ENCODE assay signal across 8 cellular contexts in genomic region chr7:143279186-143280098, GRCh38. TPM values are rescaled to one million over a fixed set of nuclear protein-coding genes. Genes with fewer than 3 reads are reported as not detected.
DNase-seq lines count a peak whose midpoint lies in the region; ATAC-seq, FAIRE-seq and TF ChIP-seq lines count a peak whose summit lies in the region.

No MANE protein-coding gene starts in this region.

- no peak for TF ChIP-seq CTCF in Calu3 (IDR thresholded peaks at IDR 0.05; ENCODE audit: unreplicated experiment)
- no peak for TF ChIP-seq CTCF in PC-3 (conservative IDR thresholded peaks at IDR 0.05; ENCODE audit: low read depth, low read length)
- TF ChIP-seq CTCF in endothelial cell of umbilical vein (IDR thresholded peaks at IDR 0.05; ENCODE audit: extremely low read depth in 1 of 2, insufficient read depth in 1 of 2, low read depth in 1 of 2, low read length in 2 of 2) = no peak
- TF ChIP-seq CTCF in nephron (IDR thresholded peaks at IDR 0.05; ENCODE audit: unreplicated experiment in 3 of 3) = no peak

- H3K9ac ChIP-seq in PC-3 (ENCODE audit: low read length) (peak overlapping the region; percentile 24; the same call in 1 of the 2 replicates), endothelial cell of umbilical vein (replicated peaks; ENCODE audit: extremely low read depth, insufficient read depth, low read length) (peak overlapping the region; percentile 5)

- H3K79me2 ChIP-seq in PC-3 (ENCODE audit: low read length) (no peaks in the 10 kb centered on the region), endothelial cell of umbilical vein (ENCODE audit: control insufficient read depth, insufficient read depth, low read length) (no peaks in the 10 kb centered on the region)

- H3K27me3 ChIP-seq in PC-3 (ENCODE audit: low read length) (no peaks in the 10 kb centered on the region), endothelial cell of umbilical vein (ENCODE audit: control insufficient read depth in 2 of 2, insufficient read depth in 2 of 2, low read length in 2 of 2) (no peaks in the 10 kb centered on the region), MG63 (no peaks in the 10 kb centered on the region)

- H3K9me3 ChIP-seq in PC-3 (ENCODE audit: low read length) (no peaks in the 10 kb centered on the region), endothelial cell of umbilical vein (replicated peaks; ENCODE audit: control insufficient read depth, insufficient read depth, low read length) (no peaks in the 10 kb centered on the region), MG63 (no peaks in the 10 kb centered on the region)

- BruUV-seq in Calu3 (replicated peaks; lab: Mats Ljungman, UMichigan) (no TSS peak), PC-3 (replicated peaks; lab: Mats Ljungman, UMichigan) (TSS peak; percentile 93), endothelial cell of umbilical vein (replicated peaks; lab: Mats Ljungman, UMichigan) (no TSS peak)

- intact Hi-C loops in Calu3 (cut with micrococcal nuclease; ENCODE audit: unreplicated experiment) (no loop called here), PC-3 (cut with micrococcal nuclease) (loop anchor here (1.0 to 2.0 kb wide), 2 partner anchors 17 to 35 kb away; partner anchors contain the start of gene GSTK1), endothelial cell of umbilical vein (cut with micrococcal nuclease) (loop anchor here (1.0 kb wide), 1 partner anchor 16 kb away; the partner anchor contains the start of gene GSTK1)

- H3F3A ChIP-seq in PC-3 (ENCODE audit: low read length, unreplicated experiment) = no peaks in the 10 kb centered on the region

- peak; percentile 80 for ATAC-seq in PC-3
- no peak for ATAC-seq in GM19467 (IDR thresholded peaks at IDR 0.05; ENCODE audit: unreplicated experiment)

- H3K4me1 ChIP-seq in PC-3 (ENCODE audit: insufficient read depth, low read length) (peaks cover 34% of the 10 kb centered on the region), endothelial cell of umbilical vein (ENCODE audit: control insufficient read depth, extremely low read depth, insufficient read depth, low read length) (peaks cover 7% of the 10 kb centered on the region)

- peak; percentile 59 for FAIRE-seq in endothelial cell of umbilical vein (lab: Jason Lieb, UNC)

- POLR2A ChIA-PET in PC-3 (lab: Charles Lee; ENCODE audit: unreplicated experiment) = interaction anchor here (0.6 to 1.2 kb wide), 5 partner anchors 9 to 425 kb away, joined by 4 to 7 read pairs (median 5); partner anchors contain the start of genes CASP2 and GSTK1
- POLR2A ChIA-PET in endothelial cell of umbilical vein (lab: Charles Lee) = interaction anchor here (0.7 to 2.1 kb wide), 4 partner anchors 9 to 219 kb away, joined by 3 to 5 read pairs (median 3); partner anchors contain the start of genes CASP2 and GSTK1

- peak overlapping the region; percentile 63 for H2AFZ ChIP-seq in PC-3 (ENCODE audit: low read length)
- H2AFZ ChIP-seq in endothelial cell of umbilical vein (ENCODE audit: low read depth, low read length) = peak overlapping the region; percentile 31

- TF ChIP-seq POLR2A in endothelial cell of umbilical vein (IDR thresholded peaks at IDR 0.05; ENCODE audit: low read depth, low read length) = no peak

- peaks cover 9% of the 10 kb centered on the region for H3K36me3 Mint-ChIP-seq in Calu3 (ENCODE audit: insufficient read depth, unreplicated experiment)
- no peaks in the 10 kb centered on the region for H3K36me3 Mint-ChIP-seq in nephron (ENCODE audit: low read depth)

- no peaks in the 10 kb centered on the region for H3K9me1 ChIP-seq in endothelial cell of umbilical vein (replicated peaks; ENCODE audit: control insufficient read depth, extremely low read depth, insufficient read depth, low read length)

- CTCF ChIA-PET in Calu3 (lab: Charles Lee) (interaction anchor here (0.5 to 1.8 kb wide), 3 partner anchors 9 to 136 kb away, joined by 3 to 10 read pairs (median 4); partner anchors contain the start of gene CASP2), PC-3 (lab: Charles Lee) (interaction anchor here (1.2 to 1.3 kb wide), 2 partner anchors 34 to 39 kb away, joined by 3 to 7 read pairs; no protein-coding TSS in a partner anchor), endothelial cell of umbilical vein (lab: Charles Lee) (interaction anchor here (0.9 to 2.0 kb wide), 12 partner anchors 9 to 93 kb away, joined by 3 to 10 read pairs (median 4); partner anchors contain the start of genes CASP2 and GSTK1)

- DNase-seq in Calu3 = peak; percentile 48
- DNase-seq in PC-3 = peak; percentile 91
- peak; percentile 83 for DNase-seq in endothelial cell of umbilical vein (ENCODE audit: low read depth, low spot score)
- DNase-seq in activated CD8-positive, alpha-beta memory T cell treated with anti-CD3 and anti-CD28 coated beads, Interleukin-2, amount 50 U/mL, for 48 hours = no peak
- no peak for DNase-seq in Kasumi-1 (lab: John Stamatoyannopoulos, UW)
- no peak for DNase-seq in MG63

- H3K4me3 ChIP-seq in PC-3 (ENCODE audit: low read length) = peak overlapping the region; percentile 20; the same call in 1 of the 2 replicates
- no peak overlapping the region for H3K4me3 ChIP-seq in endothelial cell of umbilical vein (replicated peaks in 1 of 3; ENCODE audit: insufficient read depth in 1 of 3, low read depth in 1 of 3, low read length in 3 of 3)
- H3K4me3 ChIP-seq in MG63 = no peak overlapping the region

- H3K27ac Mint-ChIP-seq in Calu3 (ENCODE audit: unreplicated experiment) (peak overlapping the region; percentile 90), nephron (peak overlapping the region in 2 of 3 experiments; percentile 10 to 52)

- H3K27ac ChIP-seq in PC-3 (ENCODE audit: low read length) = peak overlapping the region; percentile 57
- peak overlapping the region; percentile 34 for H3K27ac ChIP-seq in endothelial cell of umbilical vein (ENCODE audit: insufficient read depth, low read depth, low read length)

- H3K4me2 ChIP-seq in PC-3 (ENCODE audit: low read length) = peak overlapping the region; percentile 57
- peak overlapping the region; percentile 36 for H3K4me2 ChIP-seq in endothelial cell of umbilical vein (ENCODE audit: insufficient read depth, low read length)

- H4K20me1 ChIP-seq in PC-3 (ENCODE audit: low read length) = no peaks in the 10 kb centered on the region
- H4K20me1 ChIP-seq in endothelial cell of umbilical vein (replicated peaks; ENCODE audit: control insufficient read depth, extremely low read depth, insufficient read depth, low read length) = no peaks in the 10 kb centered on the region

- dilution Hi-C loops in endothelial cell of umbilical vein (cut with MboI; ENCODE audit: extremely low pct_ligation_motif_present, low sequenced_read_pairs) = no loop called here

- H3K9me3 Mint-ChIP-seq in Calu3 (ENCODE audit: low read depth, unreplicated experiment) = no peaks in the 10 kb centered on the region
- no peaks in the 10 kb centered on the region for H3K9me3 Mint-ChIP-seq in nephron

- H3K4me1 Mint-ChIP-seq in Calu3 (ENCODE audit: low read depth, unreplicated experiment) (peaks cover 37% of the 10 kb centered on the region), nephron (peaks cover 29% of the 10 kb centered on the region)

- H3K27me3 Mint-ChIP-seq in Calu3 (ENCODE audit: unreplicated experiment) = no peaks in the 10 kb centered on the region
- no peaks in the 10 kb centered on the region for H3K27me3 Mint-ChIP-seq in nephron (ENCODE audit: low read depth)

- no peaks in the 10 kb centered on the region for H3K36me3 ChIP-seq in PC-3 (ENCODE audit: low read depth, low read length)
- no peaks in the 10 kb centered on the region for H3K36me3 ChIP-seq in endothelial cell of umbilical vein (ENCODE audit: control insufficient read depth in 2 of 2, extremely low read depth in 1 of 2, insufficient read depth in 2 of 2, low read length in 2 of 2)
- no peaks in the 10 kb centered on the region for H3K36me3 ChIP-seq in MG63

- H3K9me2 ChIP-seq in PC-3 (replicated peaks; ENCODE audit: low read length) = no peaks in the 10 kb centered on the region

- H3K4me3 Mint-ChIP-seq in Calu3 (ENCODE audit: low read depth, unreplicated experiment) (peak overlapping the region; percentile 37), nephron (no peak overlapping the region)

RNA-seq across cellular contexts. Expression of gene TMEM139, which starts 5.3 kb away (rescaled TPM):
- 48.4 and 49.3 TPM in 2 replicates for total RNA-seq in Calu3 (2022)
- total RNA-seq in PC-3 (2014; rRNA removed) = 5.2 and 6.2 TPM in 2 replicates
- not detected in 2 replicates for total RNA-seq in endothelial cell of umbilical vein
- polyA plus RNA-seq in endothelial cell of umbilical vein = 0.32 and 0.37 TPM in 2 replicates
- 0.06 and 0.12 TPM in 2 replicates for polyA plus RNA-seq in endothelial cell of umbilical vein (2011; cell fraction: cytosol; rRNA removed)
- polyA plus RNA-seq in endothelial cell of umbilical vein (2011; cell fraction: nucleus; rRNA removed) = 0.24 TPM in 1 of 2 replicates, not detected in the other
- 0.16 and 0.25 TPM in 2 replicates for polyA plus RNA-seq in endothelial cell of umbilical vein (2012)
- not detected in 2 replicates for polyA minus RNA-seq in endothelial cell of umbilical vein
- polyA minus RNA-seq in endothelial cell of umbilical vein (2011; cell fraction: cytosol; rRNA and poly(A)+ RNA removed) = 12.3 TPM
- polyA minus RNA-seq in endothelial cell of umbilical vein (2011; cell fraction: nucleus; rRNA and poly(A)+ RNA removed) = 0.48 TPM in 1 of 2 replicates, not detected in the other
- not detected in 2 replicates for total RNA-seq in MG63 (2014; rRNA removed; shearing (Covaris generic); ENCODE audit: low replicate concordance)

RNA-seq across cellular contexts. Expression of gene CASP2, which starts 8.7 kb away (rescaled TPM):
- 51.3 and 53.8 TPM in 2 replicates for total RNA-seq in Calu3 (2022)
- 25.1 and 26.4 TPM in 2 replicates for total RNA-seq in PC-3 (2014; rRNA removed)
- total RNA-seq in endothelial cell of umbilical vein = 57.9 and 61.7 TPM in 2 replicates
- 31.8 and 36.3 TPM in 2 replicates for polyA plus RNA-seq in endothelial cell of umbilical vein
- 22.5 and 24.1 TPM in 2 replicates for polyA plus RNA-seq in endothelial cell of umbilical vein (2011; cell fraction: cytosol; rRNA removed)
- polyA plus RNA-seq in endothelial cell of umbilical vein (2011; cell fraction: nucleus; rRNA removed) = 68.8 and 87.4 TPM in 2 replicates
- 16.5 and 20.8 TPM in 2 replicates for polyA plus RNA-seq in endothelial cell of umbilical vein (2012)
- polyA minus RNA-seq in endothelial cell of umbilical vein = 103 and 118 TPM in 2 replicates
- 35.8 TPM for polyA minus RNA-seq in endothelial cell of umbilical vein (2011; cell fraction: cytosol; rRNA and poly(A)+ RNA removed)
- 53.8 and 95.0 TPM in 2 replicates for polyA minus RNA-seq in endothelial cell of umbilical vein (2011; cell fraction: nucleus; rRNA and poly(A)+ RNA removed)
- total RNA-seq in MG63 (2014; rRNA removed; shearing (Covaris generic); ENCODE audit: low replicate concordance) = 4.7 and 5.8 TPM in 2 replicates

RNA-seq across cellular contexts. Expression of gene GSTK1, which starts 16.2 kb away (rescaled TPM):
- 109 and 116 TPM in 2 replicates for total RNA-seq in Calu3 (2022)
- total RNA-seq in PC-3 (2014; rRNA removed) = 111 and 117 TPM in 2 replicates
- total RNA-seq in endothelial cell of umbilical vein = 99.4 and 119 TPM in 2 replicates
- 126 and 132 TPM in 2 replicates for polyA plus RNA-seq in endothelial cell of umbilical vein
- 137 and 144 TPM in 2 replicates for polyA plus RNA-seq in endothelial cell of umbilical vein (2011; cell fraction: cytosol; rRNA removed)
- polyA plus RNA-seq in endothelial cell of umbilical vein (2011; cell fraction: nucleus; rRNA removed) = 221 and 223 TPM in 2 replicates
- 127 and 133 TPM in 2 replicates for polyA plus RNA-seq in endothelial cell of umbilical vein (2012)
- polyA minus RNA-seq in endothelial cell of umbilical vein = 76.6 and 95.4 TPM in 2 replicates
- polyA minus RNA-seq in endothelial cell of umbilical vein (2011; cell fraction: cytosol; rRNA and poly(A)+ RNA removed) = 45.6 TPM
- polyA minus RNA-seq in endothelial cell of umbilical vein (2011; cell fraction: nucleus; rRNA and poly(A)+ RNA removed) = 30.1 and 32.0 TPM in 2 replicates
- 47.3 and 57.5 TPM in 2 replicates for total RNA-seq in MG63 (2014; rRNA removed; shearing (Covaris generic); ENCODE audit: low replicate concordance)

RNA-seq across cellular contexts. Expression of gene CLCN1, which starts 36.5 kb away (rescaled TPM):
- total RNA-seq in Calu3 (2022) (0.34 and 0.61 TPM in 2 replicates), PC-3 (2014; rRNA removed) (0.55 and 0.69 TPM in 2 replicates), endothelial cell of umbilical vein (not detected in 2 replicates)
- polyA plus RNA-seq in endothelial cell of umbilical vein = not detected in 2 replicates
- polyA plus RNA-seq in endothelial cell of umbilical vein (2011; cell fraction: cytosol; rRNA removed) = not detected in 2 replicates
- polyA plus RNA-seq in endothelial cell of umbilical vein (2011; cell fraction: nucleus; rRNA removed) = not detected in 2 replicates
- polyA plus RNA-seq in endothelial cell of umbilical vein (2012) = not detected in 2 replicates
- polyA minus RNA-seq in endothelial cell of umbilical vein = not detected in 2 replicates
- not detected for polyA minus RNA-seq in endothelial cell of umbilical vein (2011; cell fraction: cytosol; rRNA and poly(A)+ RNA removed)
- not detected in 2 replicates for polyA minus RNA-seq in endothelial cell of umbilical vein (2011; cell fraction: nucleus; rRNA and poly(A)+ RNA removed)
- not detected in 2 replicates for total RNA-seq in MG63 (2014; rRNA removed; shearing (Covaris generic); ENCODE audit: low replicate concordance)

RNA-seq across cellular contexts. Expression of gene TAS2R40, which starts 57.6 kb away (rescaled TPM):
- not detected in 2 replicates for total RNA-seq in Calu3 (2022)
- total RNA-seq in PC-3 (2014; rRNA removed) = not detected in 2 replicates
- not detected in 2 replicates for total RNA-seq in endothelial cell of umbilical vein
- polyA plus RNA-seq in endothelial cell of umbilical vein = not detected in 2 replicates
- not detected in 2 replicates for polyA plus RNA-seq in endothelial cell of umbilical vein (2011; cell fraction: cytosol; rRNA removed)
- not detected in 2 replicates for polyA plus RNA-seq in endothelial cell of umbilical vein (2011; cell fraction: nucleus; rRNA removed)
- not detected in 2 replicates for polyA plus RNA-seq in endothelial cell of umbilical vein (2012)
- polyA minus RNA-seq in endothelial cell of umbilical vein = not detected in 2 replicates
- not detected for polyA minus RNA-seq in endothelial cell of umbilical vein (2011; cell fraction: cytosol; rRNA and poly(A)+ RNA removed)
- polyA minus RNA-seq in endothelial cell of umbilical vein (2011; cell fraction: nucleus; rRNA and poly(A)+ RNA removed) = not detected in 2 replicates
- not detected in 2 replicates for total RNA-seq in MG63 (2014; rRNA removed; shearing (Covaris generic); ENCODE audit: low replicate concordance)

Comparison
In these comparisons a context has a peak if more than half of its experiments do, and no peak if none do; other contexts are left out.
1. DNase-seq: peak in Calu3 (single experiment), PC-3 (single experiment) and endothelial cell of umbilical vein (single experiment); none in activated CD8-positive, alpha-beta memory T cell treated with anti-CD3 and anti-CD28 coated beads, Interleukin-2, amount 50 U/mL, for 48 hours (single experiment), Kasumi-1 (0 of 2) and MG63 (single experiment).